8 cellular contexts compared by ENCODE assay signal in the genomic region with DNA sequence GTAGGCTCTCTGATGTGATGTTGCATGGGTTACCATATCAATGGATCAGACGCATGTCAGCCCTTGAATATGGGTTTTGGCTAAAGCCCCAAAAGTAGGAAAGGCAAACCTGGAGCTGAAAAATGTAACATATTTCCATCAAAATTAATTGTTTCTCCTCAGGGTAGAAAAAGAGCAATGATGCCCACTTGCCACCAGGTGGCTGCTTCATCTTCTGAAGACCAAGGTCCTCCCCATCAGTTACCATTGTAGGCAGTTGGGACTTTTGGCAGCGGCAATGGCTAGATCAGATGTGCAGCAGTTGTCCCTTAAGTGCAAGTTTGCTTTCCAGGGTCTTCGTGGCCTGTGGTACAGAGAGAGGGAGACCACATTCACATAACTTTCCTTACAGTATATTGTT.
A peak's percentile ranks its signal among the peaks of the same experiment; 100 is the strongest.
DNase-seq lines count a peak whose midpoint lies in the region; ATAC-seq and TF ChIP-seq lines count a peak whose summit lies in the region.

No MANE protein-coding gene starts in this region.

- intact Hi-C loops in Panc1 (cut with micrococcal nuclease; ENCODE audit: unreplicated experiment) = loop anchor here (5.0 to 10.0 kb wide), 2 partner anchors 146 to 284 kb away; a partner anchor contains a TSS
- intact Hi-C loops in esophagus squamous epithelium (cut with DNase I) = no loop called here
- intact Hi-C loops in tibial artery (cut with DNase I; ENCODE audit: low total_unique reads) = loop anchor here (10.0 kb wide), 1 partner anchor 286 kb away; a partner anchor contains a TSS
- intact Hi-C loops in sigmoid colon (cut with DNase I) = no loop called here

- no peaks in the 10 kb centered on the region for H3K36me3 ChIP-seq in Panc1 (ENCODE audit: control insufficient read depth, insufficient read depth, low read length)
- no peaks in the 10 kb centered on the region for H3K36me3 ChIP-seq in esophagus squamous epithelium
- no peaks in the 10 kb centered on the region for H3K36me3 ChIP-seq in tibial artery
- no peaks in the 10 kb centered on the region for H3K36me3 ChIP-seq in sigmoid colon

- H3K27ac ChIP-seq in Panc1 (ENCODE audit: low read length) = no peak overlapping the region
- H3K27ac ChIP-seq in esophagus squamous epithelium = no peak overlapping the region
- no peak overlapping the region for H3K27ac ChIP-seq in tibial artery
- no peak overlapping the region for H3K27ac ChIP-seq in sigmoid colon

- no peak overlapping the region for H3K4me3 ChIP-seq in Panc1 (ENCODE audit: low read depth in 2 of 2, low read length in 2 of 2)
- H3K4me3 ChIP-seq in esophagus squamous epithelium = no peak overlapping the region
- no peak overlapping the region for H3K4me3 ChIP-seq in tibial artery
- no peak overlapping the region for H3K4me3 ChIP-seq in sigmoid colon

- CTCF ChIA-PET in Panc1 (lab: Charles Lee) = no interaction called here

- TF ChIP-seq CTCF in Panc1 (IDR thresholded peaks at IDR 0.05) (peak; percentile 50), esophagus squamous epithelium (IDR thresholded peaks at IDR 0.05) (peak in 4 of 6 experiments; percentile 6 to 44 (median 20)), tibial artery (IDR thresholded peaks at IDR 0.05) (peak; percentile 21 to 23), sigmoid colon (IDR thresholded peaks at IDR 0.05) (no peak)

- H3K9me3 ChIP-seq in Panc1 (ENCODE audit: control insufficient read depth, insufficient read depth, low read depth, low read length) (no peaks in the 10 kb centered on the region), esophagus squamous epithelium (no peaks in the 10 kb centered on the region), tibial artery (no peaks in the 10 kb centered on the region), sigmoid colon (no peaks in the 10 kb centered on the region)

- peak; percentile 8 for DNase-seq in DMS114 treated with DMSO at 0.1 percent for 48 hours (lab: John Stamatoyannopoulos, UW; ENCODE audit: unreplicated experiment)
- no peak for DNase-seq in Panc1 (ENCODE audit: low read depth, low spot score)
- no peak for DNase-seq in esophagus squamous epithelium (lab: John Stamatoyannopoulos, UW)
- no peak for DNase-seq in tibial artery
- DNase-seq in sigmoid colon = no peak
- DNase-seq in effector CD4-positive, alpha-beta T cell = no peak

- no TSS peak for BruUV-seq in Panc1 (replicated peaks; lab: Mats Ljungman, UMichigan)

- no peaks in the 10 kb centered on the region for H3K4me1 ChIP-seq in Panc1 (ENCODE audit: control insufficient read depth, insufficient read depth, low read length)
- H3K4me1 ChIP-seq in esophagus squamous epithelium = no peaks in the 10 kb centered on the region
- H3K4me1 ChIP-seq in tibial artery = peaks cover 0 to 34% (median 14%) of the 10 kb centered on the region in 4 donors
- no peaks in the 10 kb centered on the region for H3K4me1 ChIP-seq in sigmoid colon

- H3K27me3 ChIP-seq in Panc1 (ENCODE audit: control insufficient read depth, insufficient read depth, low read length) (no peaks in the 10 kb centered on the region), esophagus squamous epithelium (no peaks in the 10 kb centered on the region), tibial artery (no peaks in the 10 kb centered on the region), sigmoid colon (no peaks in the 10 kb centered on the region)

- TF ChIP-seq POLR2A in esophagus squamous epithelium (IDR thresholded peaks at IDR 0.05) = no peak
- no peak for TF ChIP-seq POLR2A in sigmoid colon (IDR thresholded peaks at IDR 0.05)

- 49 to 69% methylated on average over 3 of the region's 3 CpGs for WGBS in esophagus squamous epithelium, 2 donors
- WGBS in sigmoid colon, 2 donors = 50 to 70% methylated on average over 3 of the region's 3 CpGs

- ATAC-seq in GM18909 (IDR thresholded peaks at IDR 0.05; ENCODE audit: poor library complexity, unreplicated experiment) = peak; percentile 85
- ATAC-seq in HG03066 (IDR thresholded peaks at IDR 0.05; ENCODE audit: low read depth, unreplicated experiment) = peak; percentile 76
- no peak for ATAC-seq in Panc1

- POLR2A ChIA-PET in Panc1 (lab: Charles Lee) = no interaction called here

- in situ Hi-C loops in Panc1 (cut with HindIII; ENCODE audit: low pct_unique_long_range_greater_than_20kb, low sequenced_read_pairs) = no loop called here

- TF ChIP-seq EP300 in sigmoid colon (IDR thresholded peaks at IDR 0.05) = no peak

Comparison
In these comparisons a context has a peak if more than half of its experiments do, and no peak if none do; other contexts are left out.
1. CTCF ChIP-seq: peak in Panc1 (single experiment), esophagus squamous epithelium (4 of 6) and tibial artery (2 of 2); none in sigmoid colon (0 of 4).
2. intact Hi-C loops: an anchor here in Panc1 (5.0 to 10.0 kb wide) and tibial artery (10.0 kb wide); none called in esophagus squamous epithelium and sigmoid colon.